Comparison of ENCODE assay signal across 8 cellular contexts in the genomic region with DNA sequence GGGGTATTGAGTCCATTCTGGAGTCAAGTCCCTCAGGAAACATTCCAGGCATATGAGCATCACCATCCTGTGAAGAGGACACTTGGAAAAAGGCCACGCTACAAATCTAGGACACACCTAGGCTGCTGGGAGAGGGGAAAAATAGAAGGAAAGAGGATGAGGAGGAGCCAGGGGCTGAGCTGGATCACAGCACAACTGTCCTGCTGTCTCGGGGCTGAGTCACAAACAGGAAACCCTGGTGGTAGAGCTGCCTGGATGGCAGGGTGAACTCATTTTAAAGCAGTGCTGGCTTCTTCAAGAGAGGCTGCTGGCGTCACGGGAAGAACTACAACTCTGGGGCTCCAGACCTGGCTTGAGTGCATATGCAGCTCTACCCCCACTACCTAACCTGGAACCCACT. TPM values are rescaled to one million over a fixed set of nuclear protein-coding genes. Genes with fewer than 3 reads are reported as not detected.
DNase-seq lines count a peak whose midpoint lies in the region; ATAC-seq, FAIRE-seq and TF ChIP-seq lines count a peak whose summit lies in the region.

No MANE protein-coding gene starts in this region.

- H3K4me2 ChIP-seq in SK-N-SH = peak overlapping the region; percentile 49
- peak overlapping the region; percentile 59 for H3K4me2 ChIP-seq in astrocyte (ENCODE audit: low read length)

- peak overlapping the region; percentile 82 to 92 (median 84) for H3K27ac Mint-ChIP-seq in CD4-positive, CD25-positive, alpha-beta regulatory T cell
- H3K27ac Mint-ChIP-seq in astrocyte (ENCODE audit: unreplicated experiment) (peak overlapping the region; percentile 97), nephron progenitor cell (peak overlapping the region; percentile 97)

- no peak overlapping the region for H3K27ac ChIP-seq in CD4-positive, CD25-positive, alpha-beta regulatory T cell (ENCODE audit: insufficient read depth, low read length, poor library complexity, severe bottlenecking)
- H3K27ac ChIP-seq in SK-N-SH (ENCODE audit: low read depth in 2 of 2, low read length in 1 of 2) (peak overlapping the region; percentile 2 to 97; a peak in 3 of 4 replicates), astrocyte (ENCODE audit: low read depth, low read length) (peak overlapping the region; percentile 56), Peyer's patch (no peak overlapping the region)

- TF ChIP-seq CTCF in SK-N-SH (IDR thresholded peaks at IDR 0.05) (peak; percentile 27; the same call in 1 of the 2 replicates), astrocyte (IDR thresholded peaks at IDR 0.05; ENCODE audit: insufficient read depth, low read depth, low read length) (no peak), nephron progenitor cell (IDR thresholded peaks at IDR 0.05) (no peak), Peyer's patch (IDR thresholded peaks at IDR 0.05) (no peak)

- CTCF ChIA-PET in SK-N-SH (lab: Yijun Ruan, JAX) = interaction anchor here (1.1 to 10.8 kb wide), 2 partner anchors 28 to 35 kb away, joined by 3 to 122 read pairs; no protein-coding TSS in a partner anchor

- no peaks in the 10 kb centered on the region for H3K27me3 Mint-ChIP-seq in CD4-positive, CD25-positive, alpha-beta regulatory T cell
- H3K27me3 Mint-ChIP-seq in astrocyte (ENCODE audit: low read depth, unreplicated experiment) = no peaks in the 10 kb centered on the region
- peaks cover 6% of the 10 kb centered on the region for H3K27me3 Mint-ChIP-seq in nephron progenitor cell (ENCODE audit: low read depth, poor library complexity)

- H3K9me2 ChIP-seq in SK-N-SH = no peaks in the 10 kb centered on the region

- H4K20me1 ChIP-seq in SK-N-SH (ENCODE audit: insufficient read depth) = no peaks in the 10 kb centered on the region
- peaks cover 14% of the 10 kb centered on the region for H4K20me1 ChIP-seq in astrocyte (ENCODE audit: insufficient read depth, low read length)

- H3K27me3 ChIP-seq in CD4-positive, CD25-positive, alpha-beta regulatory T cell (ENCODE audit: control insufficient read depth, insufficient read depth, low read length) = no peaks in the 10 kb centered on the region
- no peaks in the 10 kb centered on the region for H3K27me3 ChIP-seq in SK-N-SH (ENCODE audit: insufficient read depth)
- no peaks in the 10 kb centered on the region for H3K27me3 ChIP-seq in astrocyte (ENCODE audit: insufficient read depth, low read length)
- no peaks in the 10 kb centered on the region for H3K27me3 ChIP-seq in Peyer's patch

- no peak for TF ChIP-seq POLR2A in Peyer's patch (IDR thresholded peaks at IDR 0.05)

- no peaks in the 10 kb centered on the region for H3K9me3 Mint-ChIP-seq in CD4-positive, CD25-positive, alpha-beta regulatory T cell
- H3K9me3 Mint-ChIP-seq in astrocyte (ENCODE audit: unreplicated experiment) = no peaks in the 10 kb centered on the region
- no peaks in the 10 kb centered on the region for H3K9me3 Mint-ChIP-seq in nephron progenitor cell

- peak overlapping the region in 1 of 4 donors; percentile 15 for H3K4me3 Mint-ChIP-seq in CD4-positive, CD25-positive, alpha-beta regulatory T cell
- H3K4me3 Mint-ChIP-seq in astrocyte (ENCODE audit: unreplicated experiment) (peak overlapping the region; percentile 74), nephron progenitor cell (peak overlapping the region; percentile 41)

- POLR2A ChIA-PET in SK-N-SH (lab: Yijun Ruan, JAX) = interaction anchor here (1.3 to 1.7 kb wide), 2 partner anchors 17 to 34 kb away, joined by 3 to 4 read pairs; no protein-coding TSS in a partner anchor

- DNase-seq in CD4-positive, CD25-positive, alpha-beta regulatory T cell = peak in 1 of 3 donors; percentile 70
- DNase-seq in SK-N-SH = peak; percentile 16
- peak; percentile 64 for DNase-seq in astrocyte (ENCODE audit: low read depth)
- DNase-seq in nephron progenitor cell = no peak
- no peak for DNase-seq in hippocampal formation (lab: John Stamatoyannopoulos, UW)
- DNase-seq in Peyer's patch = no peak
- DNase-seq in NCI-H2107 (lab: John Stamatoyannopoulos, UW) = no peak

- H2AFZ ChIP-seq in SK-N-SH (ENCODE audit: low read depth) (no peak overlapping the region), astrocyte (ENCODE audit: low read depth, low read length) (no peak overlapping the region)

- no peak for FAIRE-seq in astrocyte (lab: Jason Lieb, UNC)

- no peak for TF ChIP-seq RAD21 in SK-N-SH (IDR thresholded peaks at IDR 0.05; ENCODE audit: low read length)

- H3K9me3 ChIP-seq in CD4-positive, CD25-positive, alpha-beta regulatory T cell (ENCODE audit: control insufficient read depth in 2 of 2, low read length in 2 of 2) = no peaks in the 10 kb centered on the region
- H3K9me3 ChIP-seq in SK-N-SH (no peaks in the 10 kb centered on the region), astrocyte (ENCODE audit: insufficient read depth, low read depth, low read length) (no peaks in the 10 kb centered on the region), Peyer's patch (no peaks in the 10 kb centered on the region)

- H3K4me1 ChIP-seq in CD4-positive, CD25-positive, alpha-beta regulatory T cell (ENCODE audit: control insufficient read depth, insufficient read depth, low read length, poor library complexity, severe bottlenecking) = peaks cover 21% of the 10 kb centered on the region
- H3K4me1 ChIP-seq in SK-N-SH (ENCODE audit: control insufficient read depth in 1 of 2, insufficient read depth in 2 of 2, low read depth in 1 of 2, low read length in 1 of 2) = peaks cover 48 to 63% of the 10 kb centered on the region in 2 experiments
- H3K4me1 ChIP-seq in astrocyte (ENCODE audit: insufficient read depth, low read length) = peaks cover 53% of the 10 kb centered on the region
- H3K4me1 ChIP-seq in Peyer's patch = peaks cover 0 to 26% (median 2%) of the 10 kb centered on the region in 4 donors

- H3K36me3 ChIP-seq in CD4-positive, CD25-positive, alpha-beta regulatory T cell (ENCODE audit: control insufficient read depth, insufficient read depth, low read length) = peaks cover 35% of the 10 kb centered on the region
- peaks cover 3 to 12% of the 10 kb centered on the region in 2 experiments for H3K36me3 ChIP-seq in SK-N-SH (replicated peaks in 1 of 2; ENCODE audit: control insufficient read depth in 1 of 2, insufficient read depth in 2 of 2, low read length in 1 of 2)
- no peaks in the 10 kb centered on the region for H3K36me3 ChIP-seq in astrocyte (ENCODE audit: insufficient read depth, low read length)
- H3K36me3 ChIP-seq in Peyer's patch = peaks cover 0 to 8% (median 0%) of the 10 kb centered on the region in 3 donors

- H3K4me1 Mint-ChIP-seq in CD4-positive, CD25-positive, alpha-beta regulatory T cell = peaks cover 7 to 40% (median 22%) of the 10 kb centered on the region in 4 donors
- H3K4me1 Mint-ChIP-seq in astrocyte (ENCODE audit: low read depth, unreplicated experiment) (peaks cover 62% of the 10 kb centered on the region), nephron progenitor cell (peaks cover 91% of the 10 kb centered on the region)

- H3K4me3 ChIP-seq in CD4-positive, CD25-positive, alpha-beta regulatory T cell (ENCODE audit: low read depth, low read length) = no peak overlapping the region
- H3K4me3 ChIP-seq in SK-N-SH (ENCODE audit: low read depth in 2 of 2, low read length in 1 of 2) = no peak overlapping the region
- H3K4me3 ChIP-seq in astrocyte (ENCODE audit: insufficient read depth, low read depth, low read length) = no peak overlapping the region
- no peak overlapping the region for H3K4me3 ChIP-seq in Peyer's patch

- TF ChIP-seq EP300 in SK-N-SH (IDR thresholded peaks at IDR 0.05; ENCODE audit: borderline replicate concordance in 1 of 2, low read depth in 1 of 2, low read length in 1 of 2) = no peak

- ATAC-seq in CD4-positive, CD25-positive, alpha-beta regulatory T cell (ENCODE audit: low read depth in 2 of 2) = peak; percentile 75 to 76
- ATAC-seq in HG02885 (IDR thresholded peaks at IDR 0.05; ENCODE audit: poor library complexity, unreplicated experiment) = no peak

- 26% methylated on average over 4 of the region's 4 CpGs for WGBS in SK-N-SH (ENCODE audit: low lambda C conversion rate)

- H3K9ac ChIP-seq in SK-N-SH (peak overlapping the region; percentile 24; the same call in 1 of the 2 replicates), astrocyte (ENCODE audit: low read length) (peak overlapping the region; percentile 32)

- peaks cover 31% of the 10 kb centered on the region for H3K36me3 Mint-ChIP-seq in CD4-positive, CD25-positive, alpha-beta regulatory T cell
- H3K36me3 Mint-ChIP-seq in astrocyte (ENCODE audit: low read depth, unreplicated experiment) (peaks cover 16% of the 10 kb centered on the region), nephron progenitor cell (ENCODE audit: low read depth) (peaks cover 20% of the 10 kb centered on the region)

- H3K79me2 ChIP-seq in SK-N-SH (ENCODE audit: insufficient read depth) (peaks cover 41% of the 10 kb centered on the region; the same call in 1 of the 2 replicates), astrocyte (ENCODE audit: insufficient read depth, low read length) (peaks cover 22% of the 10 kb centered on the region)

- H3F3A ChIP-seq in SK-N-SH (replicated peaks; ENCODE audit: insufficient read depth) = peaks cover 59% of the 10 kb centered on the region

TF ChIP-seq in SK-N-SH, 30 proteins besides CTCF, POLR2A, EP300 and RAD21:
- TF ChIP-seq TEAD4 (IDR thresholded peaks at IDR 0.05; ENCODE audit: borderline replicate concordance, insufficient read depth) = no peak
- peak; percentile 55; the same call in 1 of the 2 replicates for TF ChIP-seq JUND (IDR thresholded peaks at IDR 0.05)
- TF ChIP-seq GATA2 (CRISPR knock-in tag; IDR thresholded peaks at IDR 0.05) = no peak
- TF ChIP-seq TCF12 (IDR thresholded peaks at IDR 0.05) = peak; percentile 66; the same call in 1 of the 2 replicates
- 0 out of 2 replicates have a peak, but pooled peaks have one; percentile 34 for TF ChIP-seq MAX (IDR thresholded peaks at IDR 0.05; ENCODE audit: low read depth)
- TF ChIP-seq FOSL2 (IDR thresholded peaks at IDR 0.05; ENCODE audit: borderline replicate concordance, low read depth) = peak; percentile 73; the same call in 1 of the 2 replicates
- peak; percentile 50; the same call in 1 of the 2 replicates for TF ChIP-seq NFIC (IDR thresholded peaks at IDR 0.05; ENCODE audit: borderline replicate concordance)
- 0 out of 2 replicates have a peak, but pooled peaks have one; percentile 29 for TF ChIP-seq SIN3A (IDR thresholded peaks at IDR 0.05; ENCODE audit: borderline replicate concordance, low read depth, low read length)

RNA-seq across cellular contexts. Expression of gene FSCN1, which starts 37.3 kb away (rescaled TPM):
- 7.9 TPM for total RNA-seq in CD4-positive, CD25-positive, alpha-beta regulatory T cell
- polyA plus RNA-seq in CD4-positive, CD25-positive, alpha-beta regulatory T cell = under 1 TPM in 2 of 4 donors, not detected in 2; 0.07 to 0.14 TPM
- 222 and 287 TPM in 2 replicates for polyA plus RNA-seq in SK-N-SH (2012; rRNA removed)
- polyA plus RNA-seq in SK-N-SH (2012; cell fraction: cytosol; rRNA removed) = 108 and 201 TPM in 2 replicates
- polyA plus RNA-seq in SK-N-SH (2012; cell fraction: nucleus; rRNA removed) = 255 and 304 TPM in 2 replicates
- total RNA-seq in astrocyte = 629 and 685 TPM in 2 replicates
- 10 to 100 TPM in 1 of 4 donors, 1 to 10 TPM in 3; 2.1 to 22.3 (median 5.9) TPM for total RNA-seq in Peyer's patch

Comparison
In these comparisons a context has a peak if more than half of its experiments do, and no peak if none do; other contexts are left out.
1. DNase-seq: peak in SK-N-SH (single experiment) and astrocyte (single experiment); none in nephron progenitor cell (single experiment), hippocampal formation (0 of 2), Peyer's patch (0 of 3) and NCI-H2107 (single experiment).
2. H3K27ac ChIP-seq: peak in SK-N-SH (2 of 2) and astrocyte (single experiment); none in CD4-positive, CD25-positive, alpha-beta regulatory T cell (single experiment) and Peyer's patch (0 of 4).
3. RNA of gene FSCN1, which starts 37.3 kb away (total RNA-seq): 629 to 685 TPM in astrocyte; 7.9 TPM in CD4-positive, CD25-positive, alpha-beta regulatory T cell (single experiment) and 2.1 to 22.3 TPM in Peyer's patch; every median in the first group is over 10 times any median in the second.
4. Peak in every context shown above with its lines, with median percentiles within 50 percentile points of each other: H3K27ac Mint-ChIP-seq.